Comparison of ENCODE assay signal across 18 cellular contexts in genomic region chr1:11522400-11523235, GRCh38. TPM values are rescaled to one million over a fixed set of nuclear protein-coding genes. Genes with fewer than 3 reads are reported as not detected.
DNase-seq lines count a peak whose midpoint lies in the region; ATAC-seq, FAIRE-seq and TF ChIP-seq lines count a peak whose summit lies in the region.
"Had no signal": no experiment of that assay in that cellular context is flagged by ENCODE, and none has a peak within 500 bp of the region (broad histone marks: within the 10 kb centered on the region; RNA-seq: fewer than 3 reads in every experiment).

No MANE protein-coding gene starts in this region.

- no peaks in the 10 kb centered on the region for H3K9me3 ChIP-seq in Peyer's patch
- no peaks in the 10 kb centered on the region for H3K9me3 ChIP-seq in kidney (ENCODE audit: control insufficient read depth in 1 of 2, low read length in 2 of 2)
- no peaks in the 10 kb centered on the region for H3K9me3 ChIP-seq in spleen
- H3K9me3 ChIP-seq: BLaER1 treated with 17β-estradiol and CSF1 and Interleukin-3, amounts not matched to agents 10 nM and 100 nM had no signal

- intact Hi-C loops in kidney (cut with DNase I) = no loop called here
- intact Hi-C loops in spleen (cut with DNase I; ENCODE audit: low total_unique reads) = no loop called here

- peak; percentile 8 for DNase-seq in activated CD8-positive, alpha-beta memory T cell treated with anti-CD3 and anti-CD28 coated beads, Interleukin-2, amount 50 U/mL, for 4 hours
- no peak for DNase-seq in activated CD8-positive, alpha-beta memory T cell treated with anti-CD3 and anti-CD28 coated beads for 24 hours
- peak in 2 of 3 donors; percentile 28 to 39 for DNase-seq in Peyer's patch
- peak; percentile 71 for DNase-seq in kidney
- DNase-seq in spleen = peak; percentile 76
- no peak for DNase-seq in D341Med (ENCODE audit: low spot score)
- DNase-seq: 8988T, HFFc6, NCI-H1092 treated with DMSO at 0.1 percent for 48 hours, NCI-H187, NCI-H774, PC-9, Right ventricle myocardium superior had no signal

- TF ChIP-seq POLR2A in Peyer's patch (IDR thresholded peaks at IDR 0.05) = no peak
- TF ChIP-seq POLR2A in spleen (IDR thresholded peaks at IDR 0.05) = no peak

- H3K36me3 ChIP-seq in Peyer's patch = no peaks in the 10 kb centered on the region
- H3K36me3 ChIP-seq in kidney (ENCODE audit: control insufficient read depth in 1 of 2, insufficient read depth in 2 of 2, low read length in 2 of 2) = no peaks in the 10 kb centered on the region
- no peaks in the 10 kb centered on the region for H3K36me3 ChIP-seq in spleen
- H3K36me3 ChIP-seq: BLaER1 treated with 17β-estradiol and CSF1 and Interleukin-3, amounts not matched to agents 10 nM and 100 nM had no signal

- H3K4me3 ChIP-seq in Peyer's patch = no peak overlapping the region
- no peak overlapping the region for H3K4me3 ChIP-seq in kidney (ENCODE audit: low read length in 2 of 2)
- H3K4me3 ChIP-seq in spleen = no peak overlapping the region
- H3K4me3 ChIP-seq: BLaER1 treated with 17β-estradiol and CSF1 and Interleukin-3, amounts not matched to agents 10 nM and 100 nM; PC-9 had no signal

- ATAC-seq in GM21526 (IDR thresholded peaks at IDR 0.05; ENCODE audit: low FRiP score, unreplicated experiment) (no peak), HG02870 (IDR thresholded peaks at IDR 0.05; ENCODE audit: unreplicated experiment) (no peak)
- ATAC-seq: HepG2 had no signal

- no peak for FAIRE-seq in kidney (lab: Jason Lieb, UNC)
- FAIRE-seq: HepG2 had no signal

- H3K27me3 ChIP-seq in Peyer's patch (no peaks in the 10 kb centered on the region), spleen (replicated peaks in 1 of 7) (no peaks in the 10 kb centered on the region)
- H3K27me3 ChIP-seq: BLaER1 treated with 17β-estradiol and CSF1 and Interleukin-3, amounts not matched to agents 10 nM and 100 nM had no signal

- 76 to 94% (median 83%) methylated on average over 7 to 8 of the region's 8 CpGs for WGBS in spleen, 5 donors

- no peak overlapping the region for H3K9ac ChIP-seq in kidney (ENCODE audit: low read length in 2 of 2)
- H3K9ac ChIP-seq: KMS-11 had no signal

- H3K4me1 ChIP-seq in Peyer's patch (no peaks in the 10 kb centered on the region), kidney (ENCODE audit: control insufficient read depth in 1 of 2, insufficient read depth in 1 of 2, low read depth in 1 of 2, low read length in 2 of 2) (no peaks in the 10 kb centered on the region), spleen (peaks cover 0 to 8% (median 0%) of the 10 kb centered on the region in 6 donors)

- H3K27ac ChIP-seq in Peyer's patch = no peak overlapping the region
- H3K27ac ChIP-seq in kidney (ENCODE audit: low read depth in 2 of 2, low read length in 2 of 2) = no peak overlapping the region
- no peak overlapping the region for H3K27ac ChIP-seq in spleen
- H3K27ac ChIP-seq: KMS-11, PC-9 had no signal

- no peak for TF ChIP-seq CTCF in Peyer's patch (IDR thresholded peaks at IDR 0.05)
- TF ChIP-seq CTCF in kidney (IDR thresholded peaks at IDR 0.05; ENCODE audit: borderline replicate concordance, extremely low read depth, insufficient read depth) = no peak
- no peak for TF ChIP-seq CTCF in spleen (IDR thresholded peaks at IDR 0.05 in 8 of 11, conservative IDR thresholded peaks at IDR 0.05 in 3 of 11)

RNA-seq across cellular contexts. Expression of gene DISP3, which starts 43.7 kb away (rescaled TPM):
- total RNA-seq in Peyer's patch (1 to 10 TPM in 2 of 4 donors, under 1 TPM in 1, not detected in 1; 0.54 to 2.4 (median 1.8) TPM), kidney (0.19 TPM), spleen (under 1 TPM; 0.32 to 0.69 (median 0.52) TPM)
- polyA plus RNA-seq in kidney (ENCODE audit: insufficient read depth, low read depth, low replicate concordance) (not detected), spleen (under 1 TPM; 0.06 to 0.35 (median 0.26) TPM)
- total RNA-seq: HFFc6, PC-9, Right ventricle myocardium superior had no signal

Comparison
In these comparisons a context has a peak if more than half of its experiments do, and no peak if none do; other contexts are left out.
1. DNase-seq: peak in activated CD8-positive, alpha-beta memory T cell treated with anti-CD3 and anti-CD28 coated beads, Interleukin-2, amount 50 U/mL, for 4 hours (single experiment), Peyer's patch (2 of 3), kidney (single experiment) and spleen (single experiment); none in activated CD8-positive, alpha-beta memory T cell treated with anti-CD3 and anti-CD28 coated beads for 24 hours (single experiment) and D341Med (single experiment).